ENCODE assay signal across 8 cellular contexts in genomic region chr14:88824314-88825077, GRCh38. TPM values are rescaled to one million over a fixed set of nuclear protein-coding genes. Genes with fewer than 3 reads are reported as not detected.
A peak's percentile ranks its signal among the peaks of the same experiment; 100 is the strongest.
DNase-seq lines count a peak whose midpoint lies in the region; ATAC-seq and TF ChIP-seq lines count a peak whose summit lies in the region.

TTC8 (plus strand) TSS chr14:88824651; CDS start chr14:88824708, 57 bp downstream.

- peak within 1 kb of the TSS; percentile 84 for H3K4me3 Mint-ChIP-seq in activated naive CD8-positive, alpha-beta T cell treated with anti-CD3 and anti-CD28 coated beads for 36 hours
- peak within 1 kb of the TSS; percentile 96 for H3K4me3 Mint-ChIP-seq in glutamatergic neuron (ENCODE audit: unreplicated experiment)

- TF ChIP-seq CTCF in GM10266 (IDR thresholded peaks at IDR 0.05; ENCODE audit: control insufficient read depth, insufficient read depth, low read depth, missing control alignments) (no peak), glutamatergic neuron (IDR thresholded peaks at IDR 0.05; ENCODE audit: partially characterized antibody, unreplicated experiment) (no peak), omental fat pad (IDR thresholded peaks at IDR 0.05) (no peak)

- no peaks in the 10 kb centered on the region for H3K36me3 Mint-ChIP-seq in activated naive CD8-positive, alpha-beta T cell treated with anti-CD3 and anti-CD28 coated beads for 36 hours
- no peaks in the 10 kb centered on the region for H3K36me3 Mint-ChIP-seq in glutamatergic neuron (ENCODE audit: unreplicated experiment)

- H3K27ac Mint-ChIP-seq in activated naive CD8-positive, alpha-beta T cell treated with anti-CD3 and anti-CD28 coated beads for 36 hours, result peak within 1 kb of the TSS; percentile 96
- H3K27ac Mint-ChIP-seq in glutamatergic neuron (ENCODE audit: unreplicated experiment), result peak within 1 kb of the TSS; percentile 96

- peak; percentile 100 for ATAC-seq in HG02623 (IDR thresholded peaks at IDR 0.05; ENCODE audit: unreplicated experiment)
- ATAC-seq in omental fat pad (ENCODE audit: low FRiP score), result peak; percentile 99

- H3K27me3 Mint-ChIP-seq in activated naive CD8-positive, alpha-beta T cell treated with anti-CD3 and anti-CD28 coated beads for 36 hours, result peaks cover 7% of the 10 kb centered on the region
- peaks cover 3% of the 10 kb centered on the region for H3K27me3 Mint-ChIP-seq in glutamatergic neuron (ENCODE audit: unreplicated experiment)

- DNase-seq in GM10266 (ENCODE audit: extremely low spot score) (peak; percentile 84), NCI-H1105 (lab: John Stamatoyannopoulos, UW) (peak; percentile 88), SKM-1 (lab: John Stamatoyannopoulos, UW; ENCODE audit: unreplicated experiment) (peak; percentile 41), glutamatergic neuron (peak; percentile 89), omental fat pad (ENCODE audit: low spot score) (peak; percentile 40)
- peak; percentile 83 for DNase-seq in activated naive CD8-positive, alpha-beta T cell treated with anti-CD3 and anti-CD28 coated beads for 36 hours

- peaks cover 8% of the 10 kb centered on the region for H3K4me1 Mint-ChIP-seq in activated naive CD8-positive, alpha-beta T cell treated with anti-CD3 and anti-CD28 coated beads for 36 hours
- H3K4me1 Mint-ChIP-seq in glutamatergic neuron (ENCODE audit: low read depth, unreplicated experiment), result peaks cover 23% of the 10 kb centered on the region

- H3K27ac ChIP-seq in temporal lobe (ENCODE audit: low read depth, low read length), result peak within 1 kb of the TSS; percentile 73

- no peaks in the 10 kb centered on the region for H3K9me3 Mint-ChIP-seq in activated naive CD8-positive, alpha-beta T cell treated with anti-CD3 and anti-CD28 coated beads for 36 hours
- H3K9me3 Mint-ChIP-seq in glutamatergic neuron (ENCODE audit: unreplicated experiment), result peaks cover 3% of the 10 kb centered on the region

RNA-seq across cellular contexts. Expression of gene TTC8, which starts in this region (rescaled TPM):
- total RNA-seq in activated naive CD8-positive, alpha-beta T cell treated with anti-CD3 and anti-CD28 coated beads for 36 hours, result 1 to 10 TPM; 4.8 to 6.4 TPM
- total RNA-seq in glutamatergic neuron (ENCODE audit: unreplicated experiment) (7.6 TPM), omental fat pad (10 to 100 TPM in 3 of 4 donors, 1 to 10 TPM in 1; 8.6 to 33.0 (median 18.6) TPM), temporal lobe (8.6 TPM)

Comparison
In these comparisons a context has a peak if more than half of its experiments do, and no peak if none do; other contexts are left out.
1. Peak in every context shown above with its lines: DNase-seq, ATAC-seq and H3K27ac ChIP-seq.